In genomic region chr9:124033348-124033747, GRCh38 we compare ENCODE assay signal across 30 cellular contexts. TPM values are rescaled to one million over a fixed set of nuclear protein-coding genes. Genes with fewer than 3 reads are reported as not detected.
"Had no signal": no experiment of that assay in that cellular context is flagged by ENCODE, and none has a peak within 500 bp of the region (broad histone marks: within the 10 kb centered on the region; RNA-seq: fewer than 3 reads in every experiment).

No MANE protein-coding gene starts in this region.

- H3K4me1 ChIP-seq: foreskin keratinocyte, gastrocnemius medialis had no signal

- FAIRE-seq: astrocyte, colon, TTC549 had no signal

- H3K27ac Mint-ChIP-seq: activated CD4-positive, alpha-beta memory T cell treated with anti-CD3 and anti-CD28 coated beads, Interleukin-2, amount 10 ng/mL, durations not matched to agents 7 days and 5 days; activated CD4-positive, alpha-beta T cell treated with anti-CD3 and anti-CD28 coated beads, Interleukin-2, amount 10 ng/mL, durations not matched to agents 7 days and 5 days; activated naive CD8-positive, alpha-beta T cell; activated T-helper 17 cell treated with anti-CD3 and anti-CD28 coated beads, Interleukin-2, amount 50 U/mL, for 72 hours; effector memory CD8-positive, alpha-beta T cell; WTC11 had no signal

- H3K4me3 ChIP-seq: esophagus muscularis mucosa, gastrocnemius medialis had no signal

- H3K9me3 Mint-ChIP-seq: activated CD4-positive, alpha-beta memory T cell treated with anti-CD3 and anti-CD28 coated beads, Interleukin-2, amount 10 ng/mL, durations not matched to agents 7 days and 5 days; activated CD4-positive, alpha-beta T cell treated with anti-CD3 and anti-CD28 coated beads, Interleukin-2, amount 10 ng/mL, durations not matched to agents 7 days and 5 days; activated T-cell treated with anti-CD3 and anti-CD28 coated beads, Interleukin-2, amount 50 U/mL, for 4 hours; activated T-helper 17 cell treated with anti-CD3 and anti-CD28 coated beads, Interleukin-2, amount 50 U/mL, for 72 hours; effector memory CD8-positive, alpha-beta T cell; WTC11 had no signal

- H3K36me3 ChIP-seq: esophagus muscularis mucosa, gastrocnemius medialis had no signal

- H3K9me3 ChIP-seq: esophagus muscularis mucosa, gastrocnemius medialis had no signal

- H3K27ac ChIP-seq: esophagus muscularis mucosa, foreskin keratinocyte, gastrocnemius medialis, VCaP had no signal

- DNase-seq: activated CD4-positive, alpha-beta memory T cell treated with anti-CD3 and anti-CD28 coated beads, Interleukin-2, amount 10 ng/mL, durations not matched to agents 7 days and 5 days; activated CD4-positive, alpha-beta T cell treated with anti-CD3 and anti-CD28 coated beads for 1 hour; activated CD4-positive, alpha-beta T cell treated with anti-CD3 and anti-CD28 coated beads for 4 hours; activated CD4-positive, alpha-beta T cell treated with anti-CD3 and anti-CD28 coated beads, Interleukin-2, amount 10 ng/mL, durations not matched to agents 7 days and 5 days; activated CD4-positive, alpha-beta T cell treated with anti-CD3 and anti-CD28 coated beads, Interleukin-2, amount 50 U/mL, for 4 hours; activated effector memory CD4-positive, alpha-beta T cell treated with Interleukin-2 at 50 U/mL for 16 hours; activated gamma-delta T cell treated with Interleukin-2 at 50 U/mL for 16 hours; activated naive CD4-positive, alpha-beta T cell treated with anti-CD3 and anti-CD28 coated beads, Interleukin-2, amount 50 U/mL, for 16 hours; activated naive CD4-positive, alpha-beta T cell treated with Interleukin-2 at 50 U/mL for 16 hours; activated T-cell treated with anti-CD3 and anti-CD28 coated beads, Interleukin-2, amount 50 U/mL, for 4 hours; amniotic stem cell; anterior cingulate cortex; caudate nucleus; cortex of kidney; dermis blood vessel endothelial cell; effector CD4-positive, alpha-beta T cell; effector memory CD8-positive, alpha-beta T cell; erythroblast; foreskin keratinocyte; gastrocnemius medialis; T-helper 2 cell had no signal

- H3K4me1 Mint-ChIP-seq: activated CD4-positive, alpha-beta memory T cell treated with anti-CD3 and anti-CD28 coated beads, Interleukin-2, amount 10 ng/mL, durations not matched to agents 7 days and 5 days; activated T-helper 17 cell treated with anti-CD3 and anti-CD28 coated beads, Interleukin-2, amount 50 U/mL, for 72 hours had no signal

- H3K4me3 Mint-ChIP-seq: activated CD4-positive, alpha-beta memory T cell treated with anti-CD3 and anti-CD28 coated beads, Interleukin-2, amount 10 ng/mL, durations not matched to agents 7 days and 5 days; activated CD4-positive, alpha-beta T cell treated with anti-CD3 and anti-CD28 coated beads, Interleukin-2, amount 10 ng/mL, durations not matched to agents 7 days and 5 days; activated naive CD8-positive, alpha-beta T cell; activated T-cell treated with anti-CD3 and anti-CD28 coated beads, Interleukin-2, amount 50 U/mL, for 4 hours; activated T-helper 17 cell treated with anti-CD3 and anti-CD28 coated beads, Interleukin-2, amount 50 U/mL, for 72 hours; effector memory CD8-positive, alpha-beta T cell had no signal

- H3K36me3 Mint-ChIP-seq: activated naive CD8-positive, alpha-beta T cell; WTC11 had no signal

RNA-seq across cellular contexts. Expression of gene LHX2, which starts 21.8 kb away (rescaled TPM):
- total RNA-seq: activated CD4-positive, alpha-beta memory T cell treated with anti-CD3 and anti-CD28 coated beads, Interleukin-2, amount 10 ng/mL, durations not matched to agents 7 days and 5 days; activated CD4-positive, alpha-beta T cell treated with anti-CD3 and anti-CD28 coated beads, Interleukin-2, amount 10 ng/mL, durations not matched to agents 7 days and 5 days; activated T-helper 17 cell treated with anti-CD3 and anti-CD28 coated beads, Interleukin-2, amount 50 U/mL, for 72 hours; dermis blood vessel endothelial cell; esophagus muscularis mucosa; foreskin keratinocyte; gastrocnemius medialis; T-helper 1 cell treated with Interleukin-12 subunit alpha and Interleukin-12 subunit beta and Interleukin-4 antibody, amounts not matched to agents 30 ng/mL and 1 ng/mL, for 36 hours had no signal
- polyA plus RNA-seq: foreskin keratinocyte had no signal
